Comparison of ENCODE assay signal across 22 cellular contexts in genomic region chr19:17968376-17968775, GRCh38. TPM values are rescaled to one million over a fixed set of nuclear protein-coding genes. Genes with fewer than 3 reads are reported as not detected.
"Had no signal": no experiment of that assay in that cellular context is flagged by ENCODE, and none has a peak within 500 bp of the region (broad histone marks: within the 10 kb centered on the region; RNA-seq: fewer than 3 reads in every experiment).

No MANE protein-coding gene starts in this region.

- H3K27ac ChIP-seq: ascending aorta, breast epithelium, coronary artery, heart left ventricle, left lung, pancreas, right lobe of liver, tibial nerve, uterus had no signal

- H3K9me3 ChIP-seq: ascending aorta, breast epithelium, heart left ventricle, left lung, pancreas, right lobe of liver, tibial nerve, uterus had no signal

- H3K36me3 ChIP-seq: ascending aorta, breast epithelium, heart left ventricle, left lung, pancreas, right lobe of liver, tibial nerve, uterus had no signal

- H3K27ac Mint-ChIP-seq: activated CD4-positive, alpha-beta T cell treated with anti-CD3 and anti-CD28 coated beads, Interleukin-2, amount 10 ng/mL, durations not matched to agents 7 days and 5 days; stimulated activated naive CD8-positive, alpha-beta T cell treated with anti-CD3 and anti-CD28 coated beads, Interleukin-15, Interleukin-2, amounts not matched to agents 100 ng/mL and 50 ng/mL, for 24 hours had no signal

- H3K4me1 ChIP-seq: ascending aorta, breast epithelium, left lung, pancreas, right lobe of liver, uterus had no signal

- DNase-seq: activated CD4-positive, alpha-beta T cell treated with anti-CD3 and anti-CD28 coated beads, Interleukin-2, amount 10 ng/mL, durations not matched to agents 7 days and 5 days; activated CD4-positive, CD25-positive, alpha-beta regulatory T cell; activated CD8-positive, alpha-beta memory T cell treated with anti-CD3 and anti-CD28 coated beads, Interleukin-2, amount 50 U/mL, for 4 hours; activated effector memory CD4-positive, alpha-beta T cell treated with anti-CD3 and anti-CD28 coated beads, Interleukin-2, amount 50 U/mL, for 16 hours; activated naive CD4-positive, alpha-beta T cell treated with anti-CD3 and anti-CD28 coated beads, Interleukin-2, amount 50 U/mL, for 16 hours; activated T-cell treated with anti-CD3 and anti-CD28 coated beads, Interleukin-2, amount 50 U/mL, for 4 hours; heart left ventricle; left lung; mammary epithelial cell; midbrain; pancreas; right lobe of liver; small intestine; stimulated activated CD4-positive, alpha-beta T cell treated with anti-CD3 and anti-CD28 coated beads, Interleukin-15, amount 100 ng/mL, for 24 hours; stimulated activated CD4-positive, alpha-beta T cell treated with anti-CD3 and anti-CD28 coated beads, Interleukin-2, amount 100 ng/mL, for 48 hours; T1000; uterus had no signal

- H3K9me3 Mint-ChIP-seq: activated CD4-positive, alpha-beta T cell treated with anti-CD3 and anti-CD28 coated beads, Interleukin-2, amount 10 ng/mL, durations not matched to agents 7 days and 5 days; activated T-cell treated with anti-CD3 and anti-CD28 coated beads, Interleukin-2, amount 50 U/mL, for 4 hours; stimulated activated naive CD8-positive, alpha-beta T cell treated with anti-CD3 and anti-CD28 coated beads, Interleukin-15, Interleukin-2, amounts not matched to agents 100 ng/mL and 50 ng/mL, for 24 hours had no signal

- H3K4me3 ChIP-seq: ascending aorta, coronary artery, heart left ventricle, left lung, pancreas, right lobe of liver, tibial nerve, uterus had no signal

- H3K4me3 Mint-ChIP-seq: activated CD4-positive, alpha-beta T cell treated with anti-CD3 and anti-CD28 coated beads, Interleukin-2, amount 10 ng/mL, durations not matched to agents 7 days and 5 days; activated T-cell treated with anti-CD3 and anti-CD28 coated beads, Interleukin-2, amount 50 U/mL, for 4 hours; stimulated activated naive CD8-positive, alpha-beta T cell treated with anti-CD3 and anti-CD28 coated beads, Interleukin-15, Interleukin-2, amounts not matched to agents 100 ng/mL and 50 ng/mL, for 24 hours had no signal

RNA-seq across cellular contexts. Expression of gene KCNN1, which starts 1.5 kb away (rescaled TPM):
- total RNA-seq: activated CD4-positive, alpha-beta T cell treated with anti-CD3 and anti-CD28 coated beads, Interleukin-2, amount 10 ng/mL, durations not matched to agents 7 days and 5 days; ascending aorta; right lobe of liver had no signal
